11 cellular contexts compared by ENCODE assay signal in genomic region chr14:104390941-104391901, GRCh38.
DNase-seq lines count a peak whose midpoint lies in the region; ATAC-seq and TF ChIP-seq lines count a peak whose summit lies in the region.
"Had no signal": no experiment of that assay in that cellular context is flagged by ENCODE, and none has a peak within 500 bp of the region (broad histone marks: within the 10 kb centered on the region; RNA-seq: fewer than 3 reads in every experiment).

No MANE protein-coding gene starts in this region.

- H3K27ac ChIP-seq in right atrium auricular region (no peak overlapping the region), stomach (no peak overlapping the region)
- H3K27ac ChIP-seq: esophagus squamous epithelium had no signal

- intact Hi-C loops in activated naive CD4-positive, alpha-beta T cell treated with anti-CD3 and anti-CD28 coated beads for 36 hours (cut with micrococcal nuclease): no loop called here
- intact Hi-C loops in stomach (cut with DNase I; ENCODE audit: low total_unique reads): no loop called here

- no peak overlapping the region for H3K4me3 Mint-ChIP-seq in activated naive CD4-positive, alpha-beta T cell treated with anti-CD3 and anti-CD28 coated beads for 36 hours

- 81 to 83% (median 81%) methylated on average over 25 to 33 of the region's 33 CpGs for WGBS in stomach, 5 donors

- DNase-seq in activated naive CD4-positive, alpha-beta T cell treated with Interleukin-2 at 50 U/mL for 16 hours: peak; percentile 1
- DNase-seq in activated naive CD4-positive, alpha-beta T cell treated with anti-CD3 and anti-CD28 coated beads for 36 hours: no peak
- DNase-seq in NCI-H526 (lab: John Stamatoyannopoulos, UW) (peak; percentile 62 to 77), right atrium auricular region (ENCODE audit: low spot score) (peak; percentile 34), stomach (peak; percentile 22), NCI-H2196 treated with DMSO at 0.1 percent for 48 hours (lab: John Stamatoyannopoulos, UW; ENCODE audit: unreplicated experiment) (no peak)
- DNase-seq: esophagus squamous epithelium, NCI-H510A had no signal

- no peak for TF ChIP-seq EP300 in stomach (IDR thresholded peaks at IDR 0.05)

- no peak for TF ChIP-seq POLR2A in stomach (IDR thresholded peaks at IDR 0.05)

- CTCF ChIA-PET in activated naive CD4-positive, alpha-beta T cell treated with anti-CD3 and anti-CD28 coated beads for 36 hours (lab: Charles Lee): interaction anchor here (1.2 kb wide), 1 partner anchor 173 kb away, joined by 6 read pairs; no protein-coding TSS in a partner anchor

- no peaks in the 10 kb centered on the region for H3K9me3 Mint-ChIP-seq in activated naive CD4-positive, alpha-beta T cell treated with anti-CD3 and anti-CD28 coated beads for 36 hours

- H3K27me3 ChIP-seq in right atrium auricular region (no peaks in the 10 kb centered on the region), stomach (peaks cover 0 to 30% (median 0%) of the 10 kb centered on the region in 3 donors)

- H3K36me3 Mint-ChIP-seq in activated naive CD4-positive, alpha-beta T cell treated with anti-CD3 and anti-CD28 coated beads for 36 hours (ENCODE audit: low read depth): no peaks in the 10 kb centered on the region

- H3K27ac Mint-ChIP-seq in activated naive CD4-positive, alpha-beta T cell treated with anti-CD3 and anti-CD28 coated beads for 36 hours: no peak overlapping the region

- peaks cover 65% of the 10 kb centered on the region for H3K4me1 Mint-ChIP-seq in activated naive CD4-positive, alpha-beta T cell treated with anti-CD3 and anti-CD28 coated beads for 36 hours (ENCODE audit: low read depth)

- H3K36me3 ChIP-seq in right atrium auricular region (no peaks in the 10 kb centered on the region), stomach (no peaks in the 10 kb centered on the region)
- H3K36me3 ChIP-seq: esophagus squamous epithelium had no signal

- no peaks in the 10 kb centered on the region for H3K27me3 Mint-ChIP-seq in activated naive CD4-positive, alpha-beta T cell treated with anti-CD3 and anti-CD28 coated beads for 36 hours (ENCODE audit: low read depth)

- H3K4me3 ChIP-seq in right atrium auricular region: no peak overlapping the region
- H3K4me3 ChIP-seq in stomach: no peak overlapping the region
- H3K4me3 ChIP-seq: esophagus squamous epithelium, K562 had no signal

- H3K4me1 ChIP-seq in right atrium auricular region (peaks cover 0 to 25% of the 10 kb centered on the region in 2 donors), stomach (peaks cover 2 to 12% (median 6%) of the 10 kb centered on the region in 4 donors)

- TF ChIP-seq CTCF in right atrium auricular region (IDR thresholded peaks at IDR 0.05) (no peak), stomach (IDR thresholded peaks at IDR 0.05) (no peak)

- ATAC-seq in HG03342 (IDR thresholded peaks at IDR 0.05; ENCODE audit: unreplicated experiment): no peak
- ATAC-seq in HG02884 (IDR thresholded peaks at IDR 0.05; ENCODE audit: unreplicated experiment): no peak
- ATAC-seq: K562 had no signal

- H3K9me3 ChIP-seq in right atrium auricular region: no peaks in the 10 kb centered on the region
- no peaks in the 10 kb centered on the region for H3K9me3 ChIP-seq in stomach
- H3K9me3 ChIP-seq: esophagus squamous epithelium had no signal

Comparison
In these comparisons a context has a peak if more than half of its experiments do, and no peak if none do; other contexts are left out.
1. DNase-seq: peak in activated naive CD4-positive, alpha-beta T cell treated with Interleukin-2 at 50 U/mL for 16 hours (single experiment), NCI-H526 (2 of 2), right atrium auricular region (single experiment) and stomach (single experiment); none in activated naive CD4-positive, alpha-beta T cell treated with anti-CD3 and anti-CD28 coated beads for 36 hours (single experiment) and NCI-H2196 treated with DMSO at 0.1 percent for 48 hours (single experiment).